Comparison of ENCODE assay signal across 1 cellular context in genomic region chr1:247506831-247507230, GRCh38.
TF ChIP-seq lines count a peak whose summit lies in the region.

No MANE protein-coding gene starts in this region.

TF ChIP-seq in K562, 482 proteins besides CTCF, POLR2A, EP300 and RAD21 (continued from another document):
- TF ChIP-seq, protein P1, sequence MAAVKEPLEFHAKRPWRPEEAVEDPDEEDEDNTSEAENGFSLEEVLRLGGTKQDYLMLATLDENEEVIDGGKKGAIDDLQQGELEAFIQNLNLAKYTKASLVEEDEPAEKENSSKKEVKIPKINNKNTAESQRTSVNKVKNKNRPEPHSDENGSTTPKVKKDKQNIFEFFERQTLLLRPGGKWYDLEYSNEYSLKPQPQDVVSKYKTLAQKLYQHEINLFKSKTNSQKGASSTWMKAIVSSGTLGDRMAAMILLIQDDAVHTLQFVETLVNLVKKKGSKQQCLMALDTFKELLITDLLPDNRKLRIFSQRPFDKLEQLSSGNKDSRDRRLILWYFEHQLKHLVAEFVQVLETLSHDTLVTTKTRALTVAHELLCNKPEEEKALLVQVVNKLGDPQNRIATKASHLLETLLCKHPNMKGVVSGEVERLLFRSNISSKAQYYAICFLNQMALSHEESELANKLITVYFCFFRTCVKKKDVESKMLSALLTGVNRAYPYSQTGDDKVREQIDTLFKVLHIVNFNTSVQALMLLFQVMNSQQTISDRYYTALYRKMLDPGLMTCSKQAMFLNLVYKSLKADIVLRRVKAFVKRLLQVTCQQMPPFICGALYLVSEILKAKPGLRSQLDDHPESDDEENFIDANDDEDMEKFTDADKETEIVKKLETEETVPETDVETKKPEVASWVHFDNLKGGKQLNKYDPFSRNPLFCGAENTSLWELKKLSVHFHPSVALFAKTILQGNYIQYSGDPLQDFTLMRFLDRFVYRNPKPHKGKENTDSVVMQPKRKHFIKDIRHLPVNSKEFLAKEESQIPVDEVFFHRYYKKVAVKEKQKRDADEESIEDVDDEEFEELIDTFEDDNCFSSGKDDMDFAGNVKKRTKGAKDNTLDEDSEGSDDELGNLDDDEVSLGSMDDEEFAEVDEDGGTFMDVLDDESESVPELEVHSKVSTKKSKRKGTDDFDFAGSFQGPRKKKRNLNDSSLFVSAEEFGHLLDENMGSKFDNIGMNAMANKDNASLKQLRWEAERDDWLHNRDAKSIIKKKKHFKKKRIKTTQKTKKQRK (IDR thresholded peaks at IDR 0.05; ENCODE audit: borderline replicate concordance, low read depth, low read length): no peak
- TF ChIP-seq LEF1 (IDR thresholded peaks at IDR 0.05): no peak
- no peak for TF ChIP-seq RBM14 (IDR thresholded peaks at IDR 0.05; ENCODE audit: borderline replicate concordance, insufficient read depth, low read depth, low read length)
- no peak for TF ChIP-seq SP1 (CRISPR knock-in tag; IDR thresholded peaks at IDR 0.05)
- TF ChIP-seq C11orf30 (IDR thresholded peaks at IDR 0.05; ENCODE audit: low read depth): no peak
- TF ChIP-seq, protein P2, sequence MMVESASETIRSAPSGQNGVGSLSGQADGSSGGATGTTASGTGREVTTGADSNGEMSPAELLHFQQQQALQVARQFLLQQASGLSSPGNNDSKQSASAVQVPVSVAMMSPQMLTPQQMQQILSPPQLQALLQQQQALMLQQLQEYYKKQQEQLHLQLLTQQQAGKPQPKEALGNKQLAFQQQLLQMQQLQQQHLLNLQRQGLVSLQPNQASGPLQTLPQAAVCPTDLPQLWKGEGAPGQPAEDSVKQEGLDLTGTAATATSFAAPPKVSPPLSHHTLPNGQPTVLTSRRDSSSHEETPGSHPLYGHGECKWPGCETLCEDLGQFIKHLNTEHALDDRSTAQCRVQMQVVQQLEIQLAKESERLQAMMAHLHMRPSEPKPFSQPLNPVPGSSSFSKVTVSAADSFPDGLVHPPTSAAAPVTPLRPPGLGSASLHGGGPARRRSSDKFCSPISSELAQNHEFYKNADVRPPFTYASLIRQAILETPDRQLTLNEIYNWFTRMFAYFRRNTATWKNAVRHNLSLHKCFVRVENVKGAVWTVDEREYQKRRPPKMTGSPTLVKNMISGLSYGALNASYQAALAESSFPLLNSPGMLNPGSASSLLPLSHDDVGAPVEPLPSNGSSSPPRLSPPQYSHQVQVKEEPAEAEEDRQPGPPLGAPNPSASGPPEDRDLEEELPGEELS (CRISPR knock-in tag; IDR thresholded peaks at IDR 0.05; ENCODE audit: borderline replicate concordance): no peak
- TF ChIP-seq ZNF134 (CRISPR knock-in tag; conservative IDR thresholded peaks at IDR 0.05): no peak
- TF ChIP-seq, protein P3, sequence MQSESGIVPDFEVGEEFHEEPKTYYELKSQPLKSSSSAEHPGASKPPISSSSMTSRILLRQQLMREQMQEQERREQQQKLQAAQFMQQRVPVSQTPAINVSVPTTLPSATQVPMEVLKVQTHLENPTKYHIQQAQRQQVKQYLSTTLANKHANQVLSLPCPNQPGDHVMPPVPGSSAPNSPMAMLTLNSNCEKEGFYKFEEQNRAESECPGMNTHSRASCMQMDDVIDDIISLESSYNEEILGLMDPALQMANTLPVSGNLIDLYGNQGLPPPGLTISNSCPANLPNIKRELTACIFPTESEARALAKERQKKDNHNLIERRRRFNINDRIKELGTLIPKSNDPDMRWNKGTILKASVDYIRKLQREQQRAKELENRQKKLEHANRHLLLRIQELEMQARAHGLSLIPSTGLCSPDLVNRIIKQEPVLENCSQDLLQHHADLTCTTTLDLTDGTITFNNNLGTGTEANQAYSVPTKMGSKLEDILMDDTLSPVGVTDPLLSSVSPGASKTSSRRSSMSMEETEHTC (IDR thresholded peaks at IDR 0.05): no peak
- TF ChIP-seq ZNF274 (IDR thresholded peaks at IDR 0.05; ENCODE audit: borderline replicate concordance, low read depth, low read length): no peak
- no peak for TF ChIP-seq STAT5B (CRISPR knock-in tag; IDR thresholded peaks at IDR 0.05)
TF ChIP-seq in K562: peak in this region for 0.
